ENCODE assay signal across 1 cellular context in the genomic region with DNA sequence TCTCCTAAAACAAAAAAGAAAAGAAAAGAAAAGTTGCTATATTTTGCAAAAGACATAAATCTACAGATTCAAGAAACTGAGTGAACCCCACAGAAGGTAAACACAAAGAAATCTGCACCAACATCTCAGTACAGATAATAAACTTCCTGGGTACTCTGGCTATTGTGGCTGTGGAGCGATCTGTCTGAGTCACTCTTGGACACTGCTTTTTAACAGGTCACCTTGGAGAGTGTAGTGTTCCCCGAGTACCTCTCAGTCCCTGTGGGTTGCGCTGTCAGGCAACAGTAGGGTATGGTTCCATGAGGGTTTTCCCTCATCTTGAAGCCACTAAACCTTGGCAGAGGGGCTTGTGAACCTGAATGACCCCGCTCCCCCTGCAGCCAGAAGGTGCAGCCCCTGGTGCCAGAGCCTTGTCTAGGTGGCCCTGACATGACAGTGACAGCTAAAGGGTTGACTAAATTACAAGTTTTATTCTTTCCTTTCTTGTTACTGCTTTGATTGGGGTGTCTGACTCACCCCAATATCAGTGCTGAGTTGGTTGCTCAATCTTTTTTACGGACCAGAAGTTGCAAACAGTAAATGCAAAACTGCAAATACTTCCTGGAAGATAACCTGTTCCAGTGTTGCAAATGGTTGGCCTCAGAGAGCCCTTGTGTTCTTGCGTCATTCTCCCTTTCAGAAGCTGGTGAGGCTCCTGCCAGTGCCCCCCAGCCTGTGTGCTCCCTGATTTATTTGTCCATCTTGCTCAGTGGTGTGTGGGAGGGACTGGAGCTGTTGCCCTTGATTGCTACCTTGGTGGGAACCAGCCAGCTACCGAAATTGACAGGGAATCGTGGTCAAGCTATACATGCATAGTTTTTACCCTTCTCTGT.
A peak's percentile ranks its signal among the peaks of the same experiment; 100 is the strongest.
TF ChIP-seq lines count a peak whose summit lies in the region.

No MANE protein-coding gene starts in this region.

TF ChIP-seq in HepG2, 621 proteins besides CTCF, POLR2A, EP300 and RAD21 (continued from another document and continues in another):
- no peak for TF ChIP-seq ZNF556 (CRISPR knock-in tag; IDR thresholded peaks at IDR 0.05; ENCODE audit: borderline replicate concordance)
- TF ChIP-seq BCL6 (CRISPR knock-in tag; IDR thresholded peaks at IDR 0.05): peak; percentile 54; the same call in 1 of the 2 replicates
- TF ChIP-seq ZNF160 (CRISPR knock-in tag; IDR thresholded peaks at IDR 0.05): no peak
- TF ChIP-seq ZHX2 (IDR thresholded peaks at IDR 0.05; ENCODE audit: low read depth): no peak
- TF ChIP-seq ZHX2 (CRISPR knock-in tag; IDR thresholded peaks at IDR 0.05; ENCODE audit: borderline replicate concordance): no peak
- TF ChIP-seq MEF2D (CRISPR knock-in tag; IDR thresholded peaks at IDR 0.05): no peak
- no peak for TF ChIP-seq GPN1 (CRISPR knock-in tag; IDR thresholded peaks at IDR 0.05; ENCODE audit: borderline replicate concordance)
- no peak for TF ChIP-seq GZF1 (CRISPR knock-in tag; IDR thresholded peaks at IDR 0.05)
- no peak for TF ChIP-seq SNRNP70 (IDR thresholded peaks at IDR 0.05; ENCODE audit: low read depth, low read length)
- TF ChIP-seq NFYC (CRISPR knock-in tag; IDR thresholded peaks at IDR 0.05): peak; percentile 13; the same call in 1 of the 2 replicates
- TF ChIP-seq ARID2 (CRISPR knock-in tag; IDR thresholded peaks at IDR 0.05; ENCODE audit: borderline replicate concordance): no peak
- TF ChIP-seq PLRG1 (conservative IDR thresholded peaks at IDR 0.05): no peak
- peak; percentile 51; the same call in 1 of the 2 replicates for TF ChIP-seq ZBTB3 (CRISPR knock-in tag; IDR thresholded peaks at IDR 0.05; ENCODE audit: borderline replicate concordance, low read depth)
- TF ChIP-seq CENPX (CRISPR knock-in tag; IDR thresholded peaks at IDR 0.05): no peak
- TF ChIP-seq NR1H2 (CRISPR knock-in tag; IDR thresholded peaks at IDR 0.05; ENCODE audit: borderline replicate concordance, low read depth): no peak
- no peak for TF ChIP-seq RAD51 (IDR thresholded peaks at IDR 0.05; ENCODE audit: borderline replicate concordance)
- TF ChIP-seq CSRNP2 (CRISPR knock-in tag; conservative IDR thresholded peaks at IDR 0.05; ENCODE audit: low read depth): no peak
- 0 out of 2 replicates have a peak, but pooled peaks have one; percentile 22 for TF ChIP-seq REPIN1 (CRISPR knock-in tag; IDR thresholded peaks at IDR 0.05; ENCODE audit: borderline replicate concordance, low read depth)
- no peak for TF ChIP-seq HNRNPLL (IDR thresholded peaks at IDR 0.05; ENCODE audit: low read depth, low read length, poor library complexity, severe bottlenecking)
- no peak for TF ChIP-seq ZNF780A (CRISPR knock-in tag; IDR thresholded peaks at IDR 0.05)
- no peak for TF ChIP-seq KLF6 (CRISPR knock-in tag; IDR thresholded peaks at IDR 0.05)
- TF ChIP-seq, protein P1, sequence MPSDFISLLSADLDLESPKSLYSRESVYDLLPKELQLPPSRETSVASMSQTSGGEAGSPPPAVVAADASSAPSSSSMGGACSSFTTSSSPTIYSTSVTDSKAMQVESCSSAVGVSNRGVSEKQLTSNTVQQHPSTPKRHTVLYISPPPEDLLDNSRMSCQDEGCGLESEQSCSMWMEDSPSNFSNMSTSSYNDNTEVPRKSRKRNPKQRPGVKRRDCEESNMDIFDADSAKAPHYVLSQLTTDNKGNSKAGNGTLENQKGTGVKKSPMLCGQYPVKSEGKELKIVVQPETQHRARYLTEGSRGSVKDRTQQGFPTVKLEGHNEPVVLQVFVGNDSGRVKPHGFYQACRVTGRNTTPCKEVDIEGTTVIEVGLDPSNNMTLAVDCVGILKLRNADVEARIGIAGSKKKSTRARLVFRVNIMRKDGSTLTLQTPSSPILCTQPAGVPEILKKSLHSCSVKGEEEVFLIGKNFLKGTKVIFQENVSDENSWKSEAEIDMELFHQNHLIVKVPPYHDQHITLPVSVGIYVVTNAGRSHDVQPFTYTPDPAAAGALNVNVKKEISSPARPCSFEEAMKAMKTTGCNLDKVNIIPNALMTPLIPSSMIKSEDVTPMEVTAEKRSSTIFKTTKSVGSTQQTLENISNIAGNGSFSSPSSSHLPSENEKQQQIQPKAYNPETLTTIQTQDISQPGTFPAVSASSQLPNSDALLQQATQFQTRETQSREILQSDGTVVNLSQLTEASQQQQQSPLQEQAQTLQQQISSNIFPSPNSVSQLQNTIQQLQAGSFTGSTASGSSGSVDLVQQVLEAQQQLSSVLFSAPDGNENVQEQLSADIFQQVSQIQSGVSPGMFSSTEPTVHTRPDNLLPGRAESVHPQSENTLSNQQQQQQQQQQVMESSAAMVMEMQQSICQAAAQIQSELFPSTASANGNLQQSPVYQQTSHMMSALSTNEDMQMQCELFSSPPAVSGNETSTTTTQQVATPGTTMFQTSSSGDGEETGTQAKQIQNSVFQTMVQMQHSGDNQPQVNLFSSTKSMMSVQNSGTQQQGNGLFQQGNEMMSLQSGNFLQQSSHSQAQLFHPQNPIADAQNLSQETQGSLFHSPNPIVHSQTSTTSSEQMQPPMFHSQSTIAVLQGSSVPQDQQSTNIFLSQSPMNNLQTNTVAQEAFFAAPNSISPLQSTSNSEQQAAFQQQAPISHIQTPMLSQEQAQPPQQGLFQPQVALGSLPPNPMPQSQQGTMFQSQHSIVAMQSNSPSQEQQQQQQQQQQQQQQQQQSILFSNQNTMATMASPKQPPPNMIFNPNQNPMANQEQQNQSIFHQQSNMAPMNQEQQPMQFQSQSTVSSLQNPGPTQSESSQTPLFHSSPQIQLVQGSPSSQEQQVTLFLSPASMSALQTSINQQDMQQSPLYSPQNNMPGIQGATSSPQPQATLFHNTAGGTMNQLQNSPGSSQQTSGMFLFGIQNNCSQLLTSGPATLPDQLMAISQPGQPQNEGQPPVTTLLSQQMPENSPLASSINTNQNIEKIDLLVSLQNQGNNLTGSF (CRISPR knock-in tag; IDR thresholded peaks at IDR 0.05): no peak
- TF ChIP-seq ZBTB21 (CRISPR knock-in tag; IDR thresholded peaks at IDR 0.05): no peak
- TF ChIP-seq ZNF737 (CRISPR knock-in tag; IDR thresholded peaks at IDR 0.05; ENCODE audit: borderline replicate concordance): no peak
- TF ChIP-seq, protein P2, sequence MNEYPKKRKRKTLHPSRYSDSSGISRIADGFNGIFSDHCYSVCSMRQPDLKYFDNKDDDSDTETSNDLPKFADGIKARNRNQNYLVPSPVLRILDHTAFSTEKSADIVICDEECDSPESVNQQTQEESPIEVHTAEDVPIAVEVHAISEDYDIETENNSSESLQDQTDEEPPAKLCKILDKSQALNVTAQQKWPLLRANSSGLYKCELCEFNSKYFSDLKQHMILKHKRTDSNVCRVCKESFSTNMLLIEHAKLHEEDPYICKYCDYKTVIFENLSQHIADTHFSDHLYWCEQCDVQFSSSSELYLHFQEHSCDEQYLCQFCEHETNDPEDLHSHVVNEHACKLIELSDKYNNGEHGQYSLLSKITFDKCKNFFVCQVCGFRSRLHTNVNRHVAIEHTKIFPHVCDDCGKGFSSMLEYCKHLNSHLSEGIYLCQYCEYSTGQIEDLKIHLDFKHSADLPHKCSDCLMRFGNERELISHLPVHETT (CRISPR knock-in tag; conservative IDR thresholded peaks at IDR 0.05): no peak
- TF ChIP-seq, protein P3, sequence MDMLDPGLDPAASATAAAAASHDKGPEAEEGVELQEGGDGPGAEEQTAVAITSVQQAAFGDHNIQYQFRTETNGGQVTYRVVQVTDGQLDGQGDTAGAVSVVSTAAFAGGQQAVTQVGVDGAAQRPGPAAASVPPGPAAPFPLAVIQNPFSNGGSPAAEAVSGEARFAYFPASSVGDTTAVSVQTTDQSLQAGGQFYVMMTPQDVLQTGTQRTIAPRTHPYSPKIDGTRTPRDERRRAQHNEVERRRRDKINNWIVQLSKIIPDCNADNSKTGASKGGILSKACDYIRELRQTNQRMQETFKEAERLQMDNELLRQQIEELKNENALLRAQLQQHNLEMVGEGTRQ (IDR thresholded peaks at IDR 0.05; ENCODE audit: low read depth, low read length): no peak
- TF ChIP-seq, protein P3 (CRISPR knock-in tag; IDR thresholded peaks at IDR 0.05; ENCODE audit: borderline replicate concordance): no peak
- TF ChIP-seq, protein P4, sequence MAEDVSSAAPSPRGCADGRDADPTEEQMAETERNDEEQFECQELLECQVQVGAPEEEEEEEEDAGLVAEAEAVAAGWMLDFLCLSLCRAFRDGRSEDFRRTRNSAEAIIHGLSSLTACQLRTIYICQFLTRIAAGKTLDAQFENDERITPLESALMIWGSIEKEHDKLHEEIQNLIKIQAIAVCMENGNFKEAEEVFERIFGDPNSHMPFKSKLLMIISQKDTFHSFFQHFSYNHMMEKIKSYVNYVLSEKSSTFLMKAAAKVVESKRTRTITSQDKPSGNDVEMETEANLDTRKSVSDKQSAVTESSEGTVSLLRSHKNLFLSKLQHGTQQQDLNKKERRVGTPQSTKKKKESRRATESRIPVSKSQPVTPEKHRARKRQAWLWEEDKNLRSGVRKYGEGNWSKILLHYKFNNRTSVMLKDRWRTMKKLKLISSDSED (CRISPR knock-in tag; IDR thresholded peaks at IDR 0.05): no peak
- no peak for TF ChIP-seq RFX1 (IDR thresholded peaks at IDR 0.05)
- peak; percentile 61; the same call in 1 of the 2 replicates for TF ChIP-seq PHF21A (CRISPR knock-in tag; IDR thresholded peaks at IDR 0.05)
- TF ChIP-seq ZBTB10 (CRISPR knock-in tag; IDR thresholded peaks at IDR 0.05; ENCODE audit: borderline replicate concordance): peak; percentile 99
- TF ChIP-seq PCBP2 (optimal IDR thresholded peaks at IDR 0.05; ENCODE audit: low read depth, low read length, poor library complexity, severe bottlenecking): no peak
- TF ChIP-seq MXD4 (CRISPR knock-in tag; IDR thresholded peaks at IDR 0.05): no peak
